ENCODE assay signal across 15 cellular contexts in genomic region chr2:110740747-110741349, GRCh38. TPM values are rescaled to one million over a fixed set of nuclear protein-coding genes. Genes with fewer than 3 reads are reported as not detected.
DNase-seq lines count a peak whose midpoint lies in the region; TF ChIP-seq lines count a peak whose summit lies in the region.
"Had no signal": no experiment of that assay in that cellular context is flagged by ENCODE, and none has a peak within 500 bp of the region (broad histone marks: within the 10 kb centered on the region; RNA-seq: fewer than 3 reads in every experiment).

No MANE protein-coding gene starts in this region.

- no peak overlapping the region for H3K4me3 ChIP-seq in esophagus muscularis mucosa
- no peak overlapping the region for H3K4me3 ChIP-seq in smooth muscle cell

- H4K20me1 ChIP-seq in smooth muscle cell (ENCODE audit: low read depth): no peaks in the 10 kb centered on the region

- no peaks in the 10 kb centered on the region for H3F3A ChIP-seq in smooth muscle cell (ENCODE audit: low read depth)

- H3K36me3 ChIP-seq in esophagus muscularis mucosa (no peaks in the 10 kb centered on the region), smooth muscle cell (ENCODE audit: low read depth) (no peaks in the 10 kb centered on the region)

- H3K9ac ChIP-seq in smooth muscle cell (ENCODE audit: low read depth): no peak overlapping the region

- peaks cover 0 to 56% (median 3%) of the 10 kb centered on the region in 4 donors for H3K27me3 ChIP-seq in esophagus muscularis mucosa
- peaks cover 8% of the 10 kb centered on the region for H3K27me3 ChIP-seq in smooth muscle cell (ENCODE audit: low read depth)

- H3K27ac ChIP-seq in esophagus muscularis mucosa (replicated peaks in 1 of 4) (no peak overlapping the region), smooth muscle cell (ENCODE audit: low read depth) (peak overlapping the region; percentile 45)

- TF ChIP-seq CTCF in esophagus muscularis mucosa (IDR thresholded peaks at IDR 0.05): no peak
- TF ChIP-seq CTCF in smooth muscle cell (IDR thresholded peaks at IDR 0.05; ENCODE audit: borderline replicate concordance, insufficient read depth, poor library complexity, severe bottlenecking): no peak

- H2AFZ ChIP-seq in smooth muscle cell (ENCODE audit: low read depth): no peak overlapping the region

- peak; percentile 64 for DNase-seq in H4 (ENCODE audit: low spot score)
- DNase-seq in NCI-H226: peak; percentile 62
- peak; percentile 55 for DNase-seq in esophagus muscularis mucosa (ENCODE audit: extremely low spot score)
- no peak for DNase-seq in smooth muscle cell (lab: John Stamatoyannopoulos, UW; ENCODE audit: unreplicated experiment)
- DNase-seq in NCI-H1105 (lab: John Stamatoyannopoulos, UW): no peak
- no peak for DNase-seq in NCI-H1105 treated with DMSO at 0.1 percent for 48 hours (lab: John Stamatoyannopoulos, UW)
- DNase-seq in ACHN: no peak
- DNase-seq: CD8-positive, alpha-beta T cell; NCI-H1048; NCI-H1694 treated with DMSO at 0.1 percent for 48 hours; NCI-H510A; NCI-H82; SHP77 treated with DMSO at 0.1 percent for 48 hours had no signal

- peaks cover 0 to 7% (median 2%) of the 10 kb centered on the region in 4 donors for H3K9me3 ChIP-seq in esophagus muscularis mucosa
- H3K9me3 ChIP-seq in smooth muscle cell (replicated peaks; ENCODE audit: low read depth): no peaks in the 10 kb centered on the region

- H3K4me1 ChIP-seq in esophagus muscularis mucosa (no peaks in the 10 kb centered on the region), smooth muscle cell (ENCODE audit: low read depth) (peaks cover 14% of the 10 kb centered on the region)

- peak overlapping the region; percentile 50 for H3K4me2 ChIP-seq in smooth muscle cell

- H3K79me2 ChIP-seq in smooth muscle cell (ENCODE audit: low read depth): no peaks in the 10 kb centered on the region

- TF ChIP-seq POLR2A in esophagus muscularis mucosa (IDR thresholded peaks at IDR 0.05; ENCODE audit: low read depth): no peak

- TF ChIP-seq EP300 in esophagus muscularis mucosa (IDR thresholded peaks at IDR 0.05): no peak

- intact Hi-C loops in esophagus muscularis mucosa (cut with DNase I): no loop called here

- in situ Hi-C loops in ACHN (cut with HindIII; ENCODE audit: low pct_ligation_motif_present, low pct_unique_long_range_greater_than_20kb, low sequenced_read_pairs): no loop called here

- WGBS in esophagus muscularis mucosa: 86% methylated on average over 9 of the region's 9 CpGs
- 77% methylated on average over 9 of the region's 9 CpGs for WGBS in smooth muscle cell (ENCODE audit: low lambda C conversion rate)

RNA-seq across cellular contexts. Expression of gene ACOXL, which starts 8.5 kb away (rescaled TPM):
- total RNA-seq in H4 (2014; rRNA removed; shearing (Covaris generic)): not detected in 2 replicates
- total RNA-seq in esophagus muscularis mucosa: not detected
- total RNA-seq in smooth muscle cell: not detected in 2 replicates
- 0.18 TPM in 1 of 2 replicates, not detected in the other for polyA plus RNA-seq in smooth muscle cell
- total RNA-seq: CD8-positive, alpha-beta T cell had no signal
- polyA plus RNA-seq: AG04450, BJ had no signal

Comparison
In these comparisons a context has a peak if more than half of its experiments do, and no peak if none do; other contexts are left out.
1. DNase-seq: peak in H4 (single experiment), NCI-H226 (single experiment) and esophagus muscularis mucosa (single experiment); none in smooth muscle cell (single experiment), NCI-H1105 (single experiment), NCI-H1105 treated with DMSO at 0.1 percent for 48 hours (single experiment) and ACHN (single experiment).